In genomic region chr3:171986755-171987535, GRCh38 we compare ENCODE assay signal across 20 cellular contexts.
"Had no signal": no experiment of that assay in that cellular context is flagged by ENCODE, and none has a peak within 500 bp of the region (broad histone marks: within the 10 kb centered on the region; RNA-seq: fewer than 3 reads in every experiment).

No MANE protein-coding gene starts in this region.

- H3K4me1 Mint-ChIP-seq: activated B cell treated with CpG ODN at 0.5 μM for 24 hours; activated CD4-positive, alpha-beta memory T cell treated with anti-CD3 and anti-CD28 coated beads, Interleukin-2, amount 10 ng/mL, durations not matched to agents 7 days and 5 days had no signal

- H3K27ac ChIP-seq: body of pancreas, epithelial cell of prostate, lower lobe of right lung, tibial nerve had no signal

- H3K9me3 ChIP-seq: body of pancreas, lower lobe of right lung, tibial nerve had no signal

- H3K27me3 Mint-ChIP-seq: progenitor cell of endocrine pancreas had no signal

- H3K36me3 ChIP-seq: lower lobe of right lung, tibial nerve had no signal

- DNase-seq: activated B cell treated with CpG ODN at 0.5 μM for 24 hours; activated CD4-positive, alpha-beta memory T cell treated with anti-CD3 and anti-CD28 coated beads, Interleukin-2, amount 10 ng/mL, durations not matched to agents 7 days and 5 days; activated CD4-positive, alpha-beta T cell treated with anti-CD3 and anti-CD28 coated beads for 48 hours; activated CD8-positive, alpha-beta memory T cell treated with anti-CD3 and anti-CD28 coated beads, Interleukin-2, amount 10 ng/mL, durations not matched to agents 7 days and 5 days; activated naive CD4-positive, alpha-beta T cell treated with anti-CD3 and anti-CD28 coated beads for 36 hours; body of pancreas; dermis blood vessel endothelial cell; foreskin melanocyte; hypothalamus; islet precursor cell; left colon; lower lobe of right lung; stimulated activated CD4-positive, alpha-beta T cell treated with anti-CD3 and anti-CD28 coated beads, Interleukin-15, amount 100 ng/mL, for 24 hours; stimulated activated CD4-positive, alpha-beta T cell treated with anti-CD3 and anti-CD28 coated beads, Interleukin-2, amount 100 ng/mL, for 48 hours; T-helper 9 cell had no signal

- H3K27ac Mint-ChIP-seq: activated B cell treated with CpG ODN at 0.5 μM for 24 hours; activated CD4-positive, alpha-beta memory T cell treated with anti-CD3 and anti-CD28 coated beads, Interleukin-2, amount 10 ng/mL, durations not matched to agents 7 days and 5 days; activated CD8-positive, alpha-beta memory T cell treated with anti-CD3 and anti-CD28 coated beads, Interleukin-2, amount 10 ng/mL, durations not matched to agents 7 days and 5 days; activated naive CD4-positive, alpha-beta T cell treated with anti-CD3 and anti-CD28 coated beads for 36 hours; activated T-helper 2 cell treated with anti-CD3 and anti-CD28 coated beads, Interferon-gamma antibody, Interleukin-2, Interleukin-4, amounts not matched to agents 10 μg/mL and 5 μg/mL and 100 μg/mL, durations not matched to agents 14 hours and 24 hours and 36 hours; progenitor cell of endocrine pancreas; stimulated activated naive CD8-positive, alpha-beta T cell treated with anti-CD3 and anti-CD28 coated beads, Interleukin-15, Interleukin-2, amounts not matched to agents 100 ng/mL and 50 ng/mL, for 24 hours had no signal

- H3K4me3 Mint-ChIP-seq: activated B cell treated with CpG ODN at 0.5 μM for 24 hours; activated CD4-positive, alpha-beta memory T cell treated with anti-CD3 and anti-CD28 coated beads, Interleukin-2, amount 10 ng/mL, durations not matched to agents 7 days and 5 days; activated CD8-positive, alpha-beta memory T cell treated with anti-CD3 and anti-CD28 coated beads, Interleukin-2, amount 10 ng/mL, durations not matched to agents 7 days and 5 days; activated naive CD4-positive, alpha-beta T cell treated with anti-CD3 and anti-CD28 coated beads for 36 hours; stimulated activated naive CD8-positive, alpha-beta T cell treated with anti-CD3 and anti-CD28 coated beads, Interleukin-15, Interleukin-2, amounts not matched to agents 100 ng/mL and 50 ng/mL, for 24 hours had no signal

- H3K27me3 ChIP-seq: body of pancreas, tibial nerve had no signal

- ATAC-seq: activated CD8-positive, alpha-beta memory T cell treated with anti-CD3 and anti-CD28 coated beads, Interleukin-2, amount 10 ng/mL, durations not matched to agents 7 days and 5 days; body of pancreas; left colon had no signal

- H3K4me1 ChIP-seq: body of pancreas, lower lobe of right lung had no signal

- H3K4me3 ChIP-seq: body of pancreas, lower lobe of right lung, tibial nerve had no signal

- H3K9me3 Mint-ChIP-seq: activated B cell treated with CpG ODN at 0.5 μM for 24 hours; activated CD4-positive, alpha-beta memory T cell treated with anti-CD3 and anti-CD28 coated beads, Interleukin-2, amount 10 ng/mL, durations not matched to agents 7 days and 5 days had no signal
